In genomic region chr20:18705490-18705889, GRCh38 we compare ENCODE assay signal across 14 cellular contexts.
A peak's percentile ranks its signal among the peaks of the same experiment; 100 is the strongest.
DNase-seq lines count a peak whose midpoint lies in the region; ATAC-seq and TF ChIP-seq lines count a peak whose summit lies in the region.
"Had no signal": no experiment of that assay in that cellular context is flagged by ENCODE, and none has a peak within 500 bp of the region (broad histone marks: within the 10 kb centered on the region; RNA-seq: fewer than 3 reads in every experiment).

No MANE protein-coding gene starts in this region.

- no peaks in the 10 kb centered on the region for H3K27me3 Mint-ChIP-seq in T-helper 2 cell treated with Interferon-gamma antibody and Interleukin-4, amounts not matched to agents 5 μg/mL and 100 μg/mL, for 36 hours (ENCODE audit: low read depth)
- H3K27me3 Mint-ChIP-seq: activated B cell treated with CpG ODN at 0.5 μM for 24 hours, progenitor cell of endocrine pancreas had no signal

- H3K36me3 ChIP-seq in BE2C: no peaks in the 10 kb centered on the region

- no peaks in the 10 kb centered on the region for H3K4me1 Mint-ChIP-seq in T-helper 2 cell treated with Interferon-gamma antibody and Interleukin-4, amounts not matched to agents 5 μg/mL and 100 μg/mL, for 36 hours (ENCODE audit: low read depth)

- H3K36me3 Mint-ChIP-seq in T-helper 2 cell treated with Interferon-gamma antibody and Interleukin-4, amounts not matched to agents 5 μg/mL and 100 μg/mL, for 36 hours (ENCODE audit: low read depth): no peaks in the 10 kb centered on the region

- H3K4me3 Mint-ChIP-seq in T-helper 2 cell treated with Interferon-gamma antibody and Interleukin-4, amounts not matched to agents 5 μg/mL and 100 μg/mL, for 36 hours: no peak overlapping the region
- H3K4me3 Mint-ChIP-seq: activated B cell treated with CpG ODN at 0.5 μM for 24 hours, CD14-positive monocyte had no signal

- H3K4me3 ChIP-seq in AG09309 (ENCODE audit: control insufficient read depth, low read depth, low read length) (no peak overlapping the region), epithelial cell of esophagus (ENCODE audit: low read length) (no peak overlapping the region), BE2C (ENCODE audit: low read depth, low read length) (no peak overlapping the region)

- DNase-seq in AG09309 (ENCODE audit: low read depth): peak; percentile 77
- DNase-seq in M059J (ENCODE audit: low read depth): peak; percentile 84
- DNase-seq in epithelial cell of esophagus (ENCODE audit: low read depth): peak; percentile 7
- peak; percentile 90 for DNase-seq in myocyte (ENCODE audit: low read depth)
- no peak for DNase-seq in T-helper 2 cell treated with Interferon-gamma antibody and Interleukin-4, amounts not matched to agents 5 μg/mL and 100 μg/mL, for 36 hours (ENCODE audit: low spot score)
- no peak for DNase-seq in BE2C
- DNase-seq: activated B cell treated with CpG ODN at 0.5 μM for 24 hours; amygdala; mammary epithelial cell; stimulated activated CD4-positive, alpha-beta T cell treated with anti-CD3 and anti-CD28 coated beads, Interleukin-2, amount 100 ng/mL, for 24 hours had no signal

- H3K27me3 ChIP-seq in BE2C: no peaks in the 10 kb centered on the region

- H3K9me3 Mint-ChIP-seq in T-helper 2 cell treated with Interferon-gamma antibody and Interleukin-4, amounts not matched to agents 5 μg/mL and 100 μg/mL, for 36 hours: no peaks in the 10 kb centered on the region
- H3K9me3 Mint-ChIP-seq: activated B cell treated with CpG ODN at 0.5 μM for 24 hours had no signal

- peaks cover 2% of the 10 kb centered on the region; the same call in 1 of the 2 replicates for H3K4me1 ChIP-seq in BE2C

- ATAC-seq in GM21381 (IDR thresholded peaks at IDR 0.05; ENCODE audit: unreplicated experiment) (no peak), GM21529 (IDR thresholded peaks at IDR 0.05; ENCODE audit: unreplicated experiment) (no peak)

- no peaks in the 10 kb centered on the region for H3K9me3 ChIP-seq in BE2C

- TF ChIP-seq CTCF in AG09309 (IDR thresholded peaks at IDR 0.05; ENCODE audit: control insufficient read depth, insufficient read depth, low read depth, low read length, missing control alignments): no peak
- no peak for TF ChIP-seq CTCF in epithelial cell of esophagus (IDR thresholded peaks at IDR 0.05; ENCODE audit: insufficient read depth, low read depth, low read length, missing control alignments)
- TF ChIP-seq CTCF in BE2C (IDR thresholded peaks at IDR 0.05; ENCODE audit: low read depth, low read length): no peak

- no peak overlapping the region for H3K27ac Mint-ChIP-seq in T-helper 2 cell treated with Interferon-gamma antibody and Interleukin-4, amounts not matched to agents 5 μg/mL and 100 μg/mL, for 36 hours
- H3K27ac Mint-ChIP-seq: activated B cell treated with CpG ODN at 0.5 μM for 24 hours, progenitor cell of endocrine pancreas had no signal

Comparison
In these comparisons a context has a peak if more than half of its experiments do, and no peak if none do; other contexts are left out.
1. DNase-seq: peak in AG09309 (single experiment), M059J (single experiment), epithelial cell of esophagus (single experiment) and myocyte (single experiment); none in T-helper 2 cell treated with Interferon-gamma antibody and Interleukin-4, amounts not matched to agents 5 μg/mL and 100 μg/mL, for 36 hours (single experiment) and BE2C (single experiment).